In the genomic region with DNA sequence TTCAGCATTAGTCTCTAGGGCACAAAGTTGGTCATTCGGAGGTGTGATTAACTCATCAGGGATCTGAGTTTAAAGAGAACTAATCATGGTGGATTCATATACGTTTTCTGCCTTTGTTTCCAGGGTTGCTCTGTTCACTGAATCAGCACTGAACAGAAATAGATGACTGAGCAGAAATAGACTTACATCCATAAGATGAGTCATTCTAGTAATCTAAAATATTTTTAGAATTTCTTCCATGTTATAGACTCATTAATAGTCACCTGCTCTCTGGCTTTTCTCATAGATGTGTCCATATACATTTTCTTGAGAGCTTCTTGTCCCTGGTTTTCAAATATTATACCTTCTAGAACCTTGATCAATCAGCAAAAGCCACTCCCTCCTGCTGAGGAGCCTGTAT, we compare ENCODE assay signal across 1 cellular context.
TF ChIP-seq lines count a peak whose summit lies in the region.

No MANE protein-coding gene starts in this region.

TF ChIP-seq in HepG2, 621 proteins besides CTCF, POLR2A, EP300 and RAD21 (continued from another document):
- TF ChIP-seq ARID4A (CRISPR knock-in tag; IDR thresholded peaks at IDR 0.05; ENCODE audit: borderline replicate concordance) (no peak), ZNF800 (CRISPR knock-in tag; IDR thresholded peaks at IDR 0.05) (no peak), ZNF720 (CRISPR knock-in tag; IDR thresholded peaks at IDR 0.05) (no peak)
- TF ChIP-seq, protein P1, sequence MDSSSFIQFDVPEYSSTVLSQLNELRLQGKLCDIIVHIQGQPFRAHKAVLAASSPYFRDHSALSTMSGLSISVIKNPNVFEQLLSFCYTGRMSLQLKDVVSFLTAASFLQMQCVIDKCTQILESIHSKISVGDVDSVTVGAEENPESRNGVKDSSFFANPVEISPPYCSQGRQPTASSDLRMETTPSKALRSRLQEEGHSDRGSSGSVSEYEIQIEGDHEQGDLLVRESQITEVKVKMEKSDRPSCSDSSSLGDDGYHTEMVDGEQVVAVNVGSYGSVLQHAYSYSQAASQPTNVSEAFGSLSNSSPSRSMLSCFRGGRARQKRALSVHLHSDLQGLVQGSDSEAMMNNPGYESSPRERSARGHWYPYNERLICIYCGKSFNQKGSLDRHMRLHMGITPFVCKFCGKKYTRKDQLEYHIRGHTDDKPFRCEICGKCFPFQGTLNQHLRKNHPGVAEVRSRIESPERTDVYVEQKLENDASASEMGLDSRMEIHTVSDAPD (CRISPR knock-in tag; IDR thresholded peaks at IDR 0.05) = no peak
